9 cellular contexts compared by ENCODE assay signal in genomic region chr19:46413262-46414031, GRCh38. TPM values are rescaled to one million over a fixed set of nuclear protein-coding genes. Genes with fewer than 3 reads are reported as not detected.
DNase-seq lines count a peak whose midpoint lies in the region; TF ChIP-seq lines count a peak whose summit lies in the region.
"Had no signal": no experiment of that assay in that cellular context is flagged by ENCODE, and none has a peak within 500 bp of the region (broad histone marks: within the 10 kb centered on the region; RNA-seq: fewer than 3 reads in every experiment).

A gene with protein sequence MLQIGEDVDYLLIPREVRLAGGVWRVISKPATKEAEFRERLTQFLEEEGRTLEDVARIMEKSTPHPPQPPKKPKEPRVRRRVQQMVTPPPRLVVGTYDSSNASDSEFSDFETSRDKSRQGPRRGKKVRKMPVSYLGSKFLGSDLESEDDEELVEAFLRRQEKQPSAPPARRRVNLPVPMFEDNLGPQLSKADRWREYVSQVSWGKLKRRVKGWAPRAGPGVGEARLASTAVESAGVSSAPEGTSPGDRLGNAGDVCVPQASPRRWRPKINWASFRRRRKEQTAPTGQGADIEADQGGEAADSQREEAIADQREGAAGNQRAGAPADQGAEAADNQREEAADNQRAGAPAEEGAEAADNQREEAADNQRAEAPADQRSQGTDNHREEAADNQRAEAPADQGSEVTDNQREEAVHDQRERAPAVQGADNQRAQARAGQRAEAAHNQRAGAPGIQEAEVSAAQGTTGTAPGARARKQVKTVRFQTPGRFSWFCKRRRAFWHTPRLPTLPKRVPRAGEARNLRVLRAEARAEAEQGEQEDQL (minus strand): TSS chr19:46413564. CDS start chr19:46412810, 754 bp downstream.

- no peaks in the 10 kb centered on the region for H3F3A ChIP-seq in MM.1S (ENCODE audit: insufficient read depth, low read length)

- H3K27me3 ChIP-seq in HUES48 (ENCODE audit: control insufficient read depth, insufficient read depth, low read length) (peaks cover 7% of the 10 kb centered on the region; the same call in 1 of the 2 replicates), mammary epithelial cell (ENCODE audit: insufficient read depth, low read length) (no peaks in the 10 kb centered on the region), stomach (peaks cover 14 to 91% (median 66%) of the 10 kb centered on the region in 3 donors), MM.1S (replicated peaks; ENCODE audit: insufficient read depth, low read length) (peaks cover 80% of the 10 kb centered on the region)

- TF ChIP-seq EP300 in stomach (IDR thresholded peaks at IDR 0.05), result no peak

- in situ Hi-C loops in mammary epithelial cell (cut with MboI; ENCODE audit: low sequenced_read_pairs in 2 of 2), result no loop called here

- TF ChIP-seq POLR2A in stomach (IDR thresholded peaks at IDR 0.05), result no peak

- H3K36me3 ChIP-seq in HUES48 (ENCODE audit: control insufficient read depth, insufficient read depth, low read length) (peaks cover 9% of the 10 kb centered on the region), mammary epithelial cell (ENCODE audit: insufficient read depth, low read length) (peaks cover 4% of the 10 kb centered on the region), stomach (no peaks in the 10 kb centered on the region), MM.1S (replicated peaks; ENCODE audit: insufficient read depth, low read length) (no peaks in the 10 kb centered on the region)

- H3K9me3 ChIP-seq in HUES48 (ENCODE audit: control insufficient read depth, insufficient read depth, low read length) (no peaks in the 10 kb centered on the region), mammary epithelial cell (replicated peaks; ENCODE audit: insufficient read depth, low read length) (no peaks in the 10 kb centered on the region), stomach (no peaks in the 10 kb centered on the region), MM.1S (replicated peaks; ENCODE audit: insufficient read depth, low read length) (no peaks in the 10 kb centered on the region)

- WGBS in mammary epithelial cell (ENCODE audit: low coverage, missing lambda C conversion rate), result 8% methylated on average over 22 of the region's 46 CpGs
- WGBS in stomach, 5 donors, result 5 to 38% (median 17%) methylated on average over 17 to 46 of the region's 46 CpGs

- H3K4me2 ChIP-seq in mammary epithelial cell (ENCODE audit: insufficient read depth, low read depth, low read length) (peak within 1 kb of the TSS; percentile 90), MM.1S (ENCODE audit: low read depth, low read length) (no peak within 1 kb of the TSS)

- H3K4me3 ChIP-seq in HUES48 (ENCODE audit: low read depth, low read length), result peak within 1 kb of the TSS; percentile 92
- peak within 1 kb of the TSS; percentile 79 to 94 (median 87) for H3K4me3 ChIP-seq in mammary epithelial cell (replicated peaks in 1 of 3; ENCODE audit: insufficient read depth in 1 of 3, low read depth in 2 of 3, low read length in 3 of 3)
- peak within 1 kb of the TSS; percentile 35 to 44 (median 40) for H3K4me3 ChIP-seq in stomach
- no peak within 1 kb of the TSS for H3K4me3 ChIP-seq in MM.1S (ENCODE audit: low read length)

- BruUV-seq in mammary epithelial cell (replicated peaks; lab: Mats Ljungman, UMichigan), result no TSS peak

- H3K27ac ChIP-seq in HUES48 (ENCODE audit: low read depth, low read length), result peak within 1 kb of the TSS; percentile 84
- H3K27ac ChIP-seq in mammary epithelial cell (ENCODE audit: insufficient read depth, low read depth, low read length), result peak within 1 kb of the TSS; percentile 79
- peak within 1 kb of the TSS in 4 of 5 donors; percentile 27 to 56 (median 49) for H3K27ac ChIP-seq in stomach
- no peak within 1 kb of the TSS for H3K27ac ChIP-seq in MM.1S (ENCODE audit: low read length)

- DNase-seq in mammary epithelial cell, result peak; percentile 97
- DNase-seq in islet precursor cell, result peak; percentile 98
- no peak for DNase-seq in stomach
- DNase-seq in NCI-H69 (lab: John Stamatoyannopoulos, UW), result no peak
- DNase-seq in MM.1S, result no peak
- no peak for DNase-seq in H4 (ENCODE audit: low spot score)
- DNase-seq in stimulated activated CD4-positive, alpha-beta T cell treated with anti-CD3 and anti-CD28 coated beads, Interleukin-2, amount 100 ng/mL, for 24 hours, result no peak

- dilution Hi-C loops in mammary epithelial cell (cut with HindIII; ENCODE audit: low sequenced_read_pairs), result no loop called here

- intact Hi-C loops in mammary epithelial cell (cut with micrococcal nuclease) (loop anchor here (2.0 kb wide), 1 partner anchor 47 kb away; no protein-coding TSS in a partner anchor), stomach (cut with DNase I; ENCODE audit: low total_unique reads) (no loop called here)

- H3K79me2 ChIP-seq in mammary epithelial cell (ENCODE audit: insufficient read depth, low read length), result peaks cover 38% of the 10 kb centered on the region
- H3K79me2 ChIP-seq in MM.1S (ENCODE audit: low read length), result no peaks in the 10 kb centered on the region

- no peaks in the 10 kb centered on the region for H4K20me1 ChIP-seq in mammary epithelial cell (ENCODE audit: insufficient read depth, low read length)
- H4K20me1 ChIP-seq in MM.1S (ENCODE audit: insufficient read depth, low read length), result no peaks in the 10 kb centered on the region

- peaks cover 10% of the 10 kb centered on the region for H3K4me1 ChIP-seq in HUES48 (ENCODE audit: control insufficient read depth, insufficient read depth, low read length)
- peaks cover 27% of the 10 kb centered on the region for H3K4me1 ChIP-seq in mammary epithelial cell (ENCODE audit: insufficient read depth, low read length)
- peaks cover 22 to 55% (median 41%) of the 10 kb centered on the region in 4 donors for H3K4me1 ChIP-seq in stomach
- H3K4me1 ChIP-seq in MM.1S (ENCODE audit: low read length), result no peaks in the 10 kb centered on the region

- CTCF ChIA-PET in mammary epithelial cell (lab: Charles Lee; ENCODE audit: low non-redundant PET), result interaction anchor here (0.5 kb wide), 2 partner anchors 14 to 155 kb away, joined by 4 to 9 read pairs; no protein-coding TSS in a partner anchor

- H2AFZ ChIP-seq in mammary epithelial cell (ENCODE audit: low read depth, low read length) (peak within 1 kb of the TSS; percentile 64), MM.1S (ENCODE audit: low read length) (no peak within 1 kb of the TSS)

- H3K9ac ChIP-seq in HUES48 (ENCODE audit: low read depth, low read length) (peak within 1 kb of the TSS; percentile 74), mammary epithelial cell (ENCODE audit: insufficient read depth, low read length) (peak within 1 kb of the TSS; percentile 87), MM.1S (ENCODE audit: low read length) (no peak within 1 kb of the TSS)

- no peaks in the 10 kb centered on the region for H3K9me2 ChIP-seq in MM.1S (replicated peaks; ENCODE audit: insufficient read depth, low read length)

- TF ChIP-seq CTCF in mammary epithelial cell (conservative IDR thresholded peaks at IDR 0.05 in 1 of 2, IDR thresholded peaks at IDR 0.05 in 1 of 2; ENCODE audit: extremely low read depth in 1 of 2, insufficient read depth in 1 of 2, low read depth in 1 of 2, low read length in 2 of 2) (no peak), stomach (IDR thresholded peaks at IDR 0.05) (no peak), MM.1S (IDR thresholded peaks at IDR 0.05; ENCODE audit: low read length) (no peak)

RNA-seq across cellular contexts. Expression of the gene that starts here (rescaled TPM):
- total RNA-seq in mammary epithelial cell (100 to 1,000 TPM in 1 of 2 donors, 10 to 100 TPM in 1; 94.6 to 110 TPM), stomach (10 to 100 TPM in 1 of 5 donors, under 1 TPM in 2, not detected in 2; 0.29 to 22.9 (median 0.89) TPM)
- polyA plus RNA-seq in mammary epithelial cell (47.7 TPM), stomach (1 to 10 TPM; 1.4 to 4.4 (median 3.8) TPM)
- polyA minus RNA-seq in mammary epithelial cell, result 47.1 TPM
- not detected in 2 replicates for total RNA-seq in H4 (2014; rRNA removed; shearing (Covaris generic))
- polyA plus RNA-seq: IgD-negative memory B cell had no signal

Comparison
In these comparisons a context has a peak if more than half of its experiments do, and no peak if none do; other contexts are left out.
1. DNase-seq: peak in mammary epithelial cell (single experiment) and islet precursor cell (single experiment); none in stomach (single experiment), NCI-H69 (single experiment), MM.1S (single experiment), H4 (single experiment) and stimulated activated CD4-positive, alpha-beta T cell treated with anti-CD3 and anti-CD28 coated beads, Interleukin-2, amount 100 ng/mL, for 24 hours (0 of 2).